Comparison of ENCODE assay signal across 24 cellular contexts in genomic region chr2:30705056-30705455, GRCh38.
DNase-seq lines count a peak whose midpoint lies in the region; ATAC-seq and TF ChIP-seq lines count a peak whose summit lies in the region.
"Had no signal": no experiment of that assay in that cellular context is flagged by ENCODE, and none has a peak within 500 bp of the region (broad histone marks: within the 10 kb centered on the region; RNA-seq: fewer than 3 reads in every experiment).

No MANE protein-coding gene starts in this region.

- H3K4me1 Mint-ChIP-seq in osteocyte (ENCODE audit: unreplicated experiment): peaks cover 3% of the 10 kb centered on the region

- peaks cover 27% of the 10 kb centered on the region for H3K9me3 Mint-ChIP-seq in osteocyte (ENCODE audit: unreplicated experiment)

- TF ChIP-seq CTCF in cardiac muscle cell (IDR thresholded peaks at IDR 0.05; ENCODE audit: low read depth, low read length): no peak
- TF ChIP-seq CTCF in osteocyte (IDR thresholded peaks at IDR 0.05): no peak
- no peak for TF ChIP-seq CTCF in uterus (IDR thresholded peaks at IDR 0.05)
- TF ChIP-seq CTCF in BE2C (IDR thresholded peaks at IDR 0.05; ENCODE audit: low read depth, low read length): no peak

- H3K4me1 ChIP-seq in cardiac muscle cell (ENCODE audit: low read depth) (peaks cover 22% of the 10 kb centered on the region), uterus (no peaks in the 10 kb centered on the region), BE2C (peaks cover 4% of the 10 kb centered on the region)

- TF ChIP-seq POLR2A in uterus (IDR thresholded peaks at IDR 0.05): no peak

- intact Hi-C loops in Right ventricle myocardium superior (cut with DNase I): loop anchor here (5.0 to 10.0 kb wide), 3 partner anchors 370 to 538 kb away; no protein-coding TSS in a partner anchor
- intact Hi-C loops in uterus (cut with DNase I; ENCODE audit: low total_unique reads): loop anchor here (5.0 to 10.0 kb wide), 2 partner anchors 498 to 540 kb away; no protein-coding TSS in a partner anchor

- H3K27me3 ChIP-seq in cardiac muscle cell: no peaks in the 10 kb centered on the region
- no peaks in the 10 kb centered on the region for H3K27me3 ChIP-seq in uterus
- no peaks in the 10 kb centered on the region for H3K27me3 ChIP-seq in BE2C

- no peak overlapping the region for H3K27ac Mint-ChIP-seq in osteocyte (ENCODE audit: unreplicated experiment)
- H3K27ac Mint-ChIP-seq: CD8-positive, alpha-beta T cell had no signal

- peaks cover 3% of the 10 kb centered on the region for H3K36me3 Mint-ChIP-seq in osteocyte (ENCODE audit: unreplicated experiment)
- H3K36me3 Mint-ChIP-seq: CD8-positive, alpha-beta T cell had no signal

- H3K4me3 ChIP-seq in cardiac muscle cell (no peak overlapping the region), uterus (no peak overlapping the region), BE2C (ENCODE audit: low read depth, low read length) (no peak overlapping the region)
- H3K4me3 ChIP-seq: GM23248 had no signal

- H3K4me3 Mint-ChIP-seq in osteocyte (ENCODE audit: unreplicated experiment): no peak overlapping the region
- H3K4me3 Mint-ChIP-seq: CD8-positive, alpha-beta T cell had no signal

- peak overlapping the region; percentile 53 for H3K27ac ChIP-seq in cardiac muscle cell
- peak overlapping the region; percentile 4 to 32 for H3K27ac ChIP-seq in uterus
- H3K27ac ChIP-seq: GM23248, KMS-11 had no signal

- H3K36me3 ChIP-seq in cardiac muscle cell (no peaks in the 10 kb centered on the region), uterus (no peaks in the 10 kb centered on the region), BE2C (no peaks in the 10 kb centered on the region)

- no peak for ATAC-seq in Right ventricle myocardium superior (ENCODE audit: poor library complexity)
- ATAC-seq in HG03378 (IDR thresholded peaks at IDR 0.05; ENCODE audit: unreplicated experiment): no peak
- ATAC-seq: CD8-positive, alpha-beta T cell had no signal

- no peaks in the 10 kb centered on the region for H3K27me3 Mint-ChIP-seq in osteocyte (ENCODE audit: unreplicated experiment)

- no peaks in the 10 kb centered on the region for H3K9me3 ChIP-seq in cardiac muscle cell (ENCODE audit: low read depth)
- H3K9me3 ChIP-seq in uterus: peaks cover 0 to 12% of the 10 kb centered on the region in 2 donors
- H3K9me3 ChIP-seq in BE2C: peaks cover 3% of the 10 kb centered on the region; the same call in 1 of the 2 replicates

- DNase-seq in cardiac muscle cell (ENCODE audit: low read depth in 1 of 2, low spot score in 1 of 2) (no peak), Right ventricle myocardium superior (no peak), ecto neural progenitor cell (ENCODE audit: low spot score) (peak; percentile 28), osteocyte (ENCODE audit: extremely low spot score, unreplicated experiment) (peak; percentile 67), uterus (no peak), BE2C (no peak), NCI-H510A treated with DMSO at 0.1 percent for 48 hours (lab: John Stamatoyannopoulos, UW) (no peak)
- DNase-seq: 8988T; C1 segment of cervical spinal cord; Calu3; CD8-positive, alpha-beta T cell; DMS53; GDM1; GM23248; HCEC 1CT; NCI-H1092 treated with DMSO at 0.1 percent for 48 hours; NCI-H1436 treated with DMSO at 0.1 percent for 48 hours; NCI-H1930; NCI-H226; NCI-H524; NCI-H774; NK-92 treated with Interleukin-12 subunit alpha and Interleukin-12 subunit beta, amount 100 ng/mL, for 24 hours had no signal

Comparison
In these comparisons a context has a peak if more than half of its experiments do, and no peak if none do; other contexts are left out.
1. DNase-seq: peak in ecto neural progenitor cell (single experiment) and osteocyte (single experiment); none in cardiac muscle cell (0 of 2), Right ventricle myocardium superior (single experiment), uterus (0 of 2), BE2C (single experiment) and NCI-H510A treated with DMSO at 0.1 percent for 48 hours (single experiment).